7 cellular contexts compared by ENCODE assay signal in the genomic region with DNA sequence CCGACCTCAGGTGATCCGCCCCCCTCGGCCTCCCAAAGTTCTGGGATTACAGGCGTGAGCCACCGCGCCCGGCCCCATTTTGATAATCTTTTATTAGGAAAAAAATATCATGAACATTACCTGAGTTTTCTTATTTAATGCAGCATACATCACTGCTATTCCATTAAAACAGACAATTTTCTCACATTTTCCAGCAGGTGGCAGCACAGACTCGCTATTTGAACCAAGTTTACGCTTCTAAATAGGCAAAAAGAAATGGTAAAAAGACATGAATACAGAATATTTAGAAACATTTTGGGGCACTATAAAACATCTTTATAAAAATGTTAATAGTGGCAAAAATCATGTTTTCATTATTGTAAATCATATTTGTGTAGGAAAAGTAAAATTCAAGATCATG.
A peak's percentile ranks its signal among the peaks of the same experiment; 100 is the strongest.
DNase-seq lines count a peak whose midpoint lies in the region; FAIRE-seq and TF ChIP-seq lines count a peak whose summit lies in the region.

No MANE protein-coding gene starts in this region.

- H4K12ac ChIP-seq in trophoblast cell (ENCODE audit: low read depth, low read length) = no peak overlapping the region

- peak; percentile 92 for FAIRE-seq in TTC549 (lab: Jason Lieb, UNC)

- H4K20me1 ChIP-seq in MM.1S (ENCODE audit: insufficient read depth, low read length) = no peaks in the 10 kb centered on the region

- H3K36me3 ChIP-seq in MM.1S (replicated peaks; ENCODE audit: insufficient read depth, low read length) (no peaks in the 10 kb centered on the region), esophagus squamous epithelium (no peaks in the 10 kb centered on the region), trophoblast cell (ENCODE audit: control insufficient read depth in 1 of 2, insufficient read depth in 2 of 2, low read length in 2 of 2) (no peaks in the 10 kb centered on the region)

- H3K27ac ChIP-seq in MM.1S (ENCODE audit: low read length) (no peak overlapping the region), esophagus squamous epithelium (no peak overlapping the region), trophoblast cell (ENCODE audit: low read depth, low read length) (no peak overlapping the region)

- no peak overlapping the region for H3K18ac ChIP-seq in trophoblast cell (ENCODE audit: low read length)

- no peak overlapping the region for H2BK12ac ChIP-seq in trophoblast cell (ENCODE audit: low read length)

- H3K4me1 ChIP-seq in MM.1S (ENCODE audit: low read length) (peaks cover 5% of the 10 kb centered on the region; the same call in 1 of the 2 replicates), esophagus squamous epithelium (no peaks in the 10 kb centered on the region), trophoblast cell (ENCODE audit: control insufficient read depth in 1 of 2, insufficient read depth in 2 of 2, low read length in 2 of 2) (no peaks in the 10 kb centered on the region)

- no peaks in the 10 kb centered on the region for H3K79me2 ChIP-seq in MM.1S (ENCODE audit: low read length)
- no peaks in the 10 kb centered on the region for H3K79me2 ChIP-seq in trophoblast cell (ENCODE audit: control insufficient read depth, insufficient read depth, low read length, poor library complexity)

- no peak overlapping the region for H2AFZ ChIP-seq in MM.1S (ENCODE audit: low read length)
- H2AFZ ChIP-seq in trophoblast cell (ENCODE audit: insufficient read depth, low read length, poor library complexity) = no peak overlapping the region

- TF ChIP-seq POLR2A in esophagus squamous epithelium (IDR thresholded peaks at IDR 0.05) = no peak

- no peak overlapping the region for H4K8ac ChIP-seq in trophoblast cell (ENCODE audit: low read depth, low read length)

- H4K91ac ChIP-seq in trophoblast cell (ENCODE audit: low read depth, low read length) = no peak overlapping the region

- peak; percentile 63 for TF ChIP-seq CTCF in GM20000 (IDR thresholded peaks at IDR 0.05; ENCODE audit: extremely low read depth, missing control alignments)
- TF ChIP-seq CTCF in MM.1S (IDR thresholded peaks at IDR 0.05; ENCODE audit: low read length) = peak; percentile 64
- peak in 5 of 6 experiments; percentile 43 to 70 (median 58) for TF ChIP-seq CTCF in esophagus squamous epithelium (IDR thresholded peaks at IDR 0.05)

- H3F3A ChIP-seq in MM.1S (ENCODE audit: insufficient read depth, low read length) = no peaks in the 10 kb centered on the region

- no peaks in the 10 kb centered on the region for H3K9me2 ChIP-seq in MM.1S (replicated peaks; ENCODE audit: insufficient read depth, low read length)

- H3K4me2 ChIP-seq in MM.1S (ENCODE audit: low read depth, low read length) = no peak overlapping the region
- H3K4me2 ChIP-seq in trophoblast cell (ENCODE audit: low read length) = no peak overlapping the region

- H3K4ac ChIP-seq in trophoblast cell (ENCODE audit: low read depth, low read length) = no peak overlapping the region

- H3K9me3 ChIP-seq in MM.1S (replicated peaks; ENCODE audit: insufficient read depth, low read length) (no peaks in the 10 kb centered on the region), esophagus squamous epithelium (no peaks in the 10 kb centered on the region), trophoblast cell (ENCODE audit: insufficient read depth, low read depth, low read length) (no peaks in the 10 kb centered on the region)

- H3K23ac ChIP-seq in trophoblast cell (ENCODE audit: low read length) = no peak overlapping the region

- intact Hi-C loops in esophagus squamous epithelium (cut with DNase I) = loop anchor here (10.0 kb wide), 1 partner anchor 929 kb away; no protein-coding TSS in a partner anchor

- no peak overlapping the region for H2AK5ac ChIP-seq in trophoblast cell (ENCODE audit: low read length)

- no peak overlapping the region for H2BK120ac ChIP-seq in trophoblast cell (ENCODE audit: insufficient read depth, low read length, poor library complexity)

- no peak overlapping the region for H3K14ac ChIP-seq in trophoblast cell (ENCODE audit: low read length)

- WGBS in esophagus squamous epithelium, 2 donors = 10 to 13% methylated on average over 9 of the region's 9 CpGs
- WGBS in trophoblast cell (ENCODE audit: extremely low coverage, insufficient coverage, insufficient read length) = no CpG with 5 or more reads among the region's 9 CpGs

- no peaks in the 10 kb centered on the region for H3K79me1 ChIP-seq in trophoblast cell (ENCODE audit: low read length)

- no peaks in the 10 kb centered on the region for H3K27me3 ChIP-seq in MM.1S (replicated peaks; ENCODE audit: insufficient read depth, low read length)
- no peaks in the 10 kb centered on the region for H3K27me3 ChIP-seq in esophagus squamous epithelium
- no peaks in the 10 kb centered on the region for H3K27me3 ChIP-seq in trophoblast cell (ENCODE audit: insufficient read depth, low read length)

- H3K4me3 ChIP-seq in MM.1S (ENCODE audit: low read length) (no peak overlapping the region), esophagus squamous epithelium (no peak overlapping the region), trophoblast cell (ENCODE audit: low read depth, low read length) (no peak overlapping the region)

- H3K9ac ChIP-seq in MM.1S (ENCODE audit: low read length) (no peak overlapping the region), trophoblast cell (ENCODE audit: low read length) (no peak overlapping the region)

- peak; percentile 42 for DNase-seq in DMS53 (lab: John Stamatoyannopoulos, UW)
- peak; percentile 53 for DNase-seq in GM20000 (ENCODE audit: low spot score)
- peak; percentile 65 for DNase-seq in MM.1S
- DNase-seq in esophagus squamous epithelium (lab: John Stamatoyannopoulos, UW) = no peak
- peak; percentile 10 to 82 for DNase-seq in trophoblast cell
- DNase-seq in NCI-H187 (lab: John Stamatoyannopoulos, UW) = no peak

- H2BK5ac ChIP-seq in trophoblast cell (ENCODE audit: low read depth, low read length, poor library complexity) = no peak overlapping the region

Comparison
In these comparisons a context has a peak if more than half of its experiments do, and no peak if none do; other contexts are left out.
1. DNase-seq: peak in DMS53 (single experiment), GM20000 (single experiment), MM.1S (single experiment) and trophoblast cell (2 of 2); none in esophagus squamous epithelium (single experiment) and NCI-H187 (0 of 2).
2. Peak in every context shown above with its lines, with median percentiles within 50 percentile points of each other: CTCF ChIP-seq.